Comparison of ENCODE assay signal across 10 cellular contexts in the genomic region with DNA sequence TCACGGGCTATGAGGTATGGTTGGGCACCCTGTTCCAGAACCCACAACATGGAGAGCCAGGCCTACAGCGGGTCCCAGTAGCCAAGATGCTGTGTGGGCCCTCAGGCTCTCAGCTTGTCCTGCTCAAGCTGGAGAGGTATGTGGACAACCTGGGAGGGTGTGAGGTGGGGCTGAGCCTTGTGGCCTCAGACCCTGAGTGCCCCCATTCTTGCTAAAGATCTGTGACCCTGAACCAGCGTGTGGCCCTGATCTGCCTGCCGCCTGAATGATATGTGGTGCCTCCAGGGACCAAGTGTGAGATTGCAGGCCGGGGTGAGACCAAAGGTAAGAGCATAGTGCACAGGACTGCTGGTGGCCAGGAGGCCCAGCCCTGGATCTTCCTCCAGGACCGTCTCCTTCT. TPM values are rescaled to one million over a fixed set of nuclear protein-coding genes. Genes with fewer than 3 reads are reported as not detected.
DNase-seq lines count a peak whose midpoint lies in the region; ATAC-seq, FAIRE-seq and TF ChIP-seq lines count a peak whose summit lies in the region.
"Not testable (repeated sequence)": the region's sequence is repeated elsewhere in the genome, so short reads cannot be mapped to it uniquely, and the experiment has no call there.
"Had no signal": no experiment of that assay in that cellular context is flagged by ENCODE, and none has a peak within 500 bp of the region (broad histone marks: within the 10 kb centered on the region; RNA-seq: fewer than 3 reads in every experiment).

No MANE protein-coding gene starts in this region.

- H3K9me3 ChIP-seq in A549, result not testable (repeated sequence)

- not testable (repeated sequence) for H3K27ac Mint-ChIP-seq in activated T-cell treated with anti-CD3 and anti-CD28 coated beads, Interleukin-2, amount 50 U/mL, for 72 hours; chondrocyte (ENCODE audit: unreplicated experiment); type B pancreatic cell

- H3K27ac ChIP-seq in A549, result not testable (repeated sequence)

- not testable (repeated sequence) for DNase-seq in A549 (ENCODE audit: low read depth in 1 of 2, low spot score in 1 of 2)
- peak; percentile 35 for DNase-seq in activated CD4-positive, alpha-beta T cell treated with anti-CD3 and anti-CD28 coated beads for 48 hours
- DNase-seq in activated T-cell treated with anti-CD3 and anti-CD28 coated beads, Interleukin-2, amount 50 U/mL, for 72 hours, result peak; percentile 0 to 11
- DNase-seq in chondrocyte (ENCODE audit: low spot score), result peak; percentile 94
- peak; percentile 23 for DNase-seq in left ventricle myocardium superior
- DNase-seq in mesenteric fat pad (ENCODE audit: low spot score), result peak; percentile 75
- peak; percentile 54 for DNase-seq in sciatic nerve (ENCODE audit: low spot score)
- peak; percentile 72 for DNase-seq in type B pancreatic cell (ENCODE audit: extremely low spot score, unreplicated experiment)

- peaks cover 12% of the 10 kb centered on the region; the same call in 2 of the 3 replicates for H3K4me1 ChIP-seq in A549

- not testable (repeated sequence) for H3K27me3 Mint-ChIP-seq in activated T-cell treated with anti-CD3 and anti-CD28 coated beads, Interleukin-2, amount 50 U/mL, for 72 hours (ENCODE audit: low read depth); chondrocyte (ENCODE audit: low read depth)
- peaks cover 15% of the 10 kb centered on the region for H3K27me3 Mint-ChIP-seq in type B pancreatic cell

- not testable (repeated sequence) for FAIRE-seq in A549 (lab: Jason Lieb, UNC)

- H3K36me3 Mint-ChIP-seq in activated T-cell treated with anti-CD3 and anti-CD28 coated beads, Interleukin-2, amount 50 U/mL, for 72 hours (ENCODE audit: insufficient read depth in 2 of 2); chondrocyte (ENCODE audit: low read depth); type B pancreatic cell: not testable (repeated sequence)

- intact Hi-C loops in left ventricle myocardium superior (cut with micrococcal nuclease); sciatic nerve (cut with DNase I): not testable (repeated sequence)

- 76% methylated on average over 4 of the region's 6 CpGs for WGBS in A549 (ENCODE audit: missing lambda C conversion rate)

- not testable (repeated sequence) for H3K4me2 ChIP-seq in A549

- peak; percentile 9 to 10; a peak in 1 of 6 replicates for ATAC-seq in A549
- not testable (repeated sequence) for ATAC-seq in activated T-cell treated with anti-CD3 and anti-CD28 coated beads, Interleukin-2, amount 50 U/mL, for 72 hours (replicated peaks in 1 of 2); left ventricle myocardium superior; sciatic nerve

- TF ChIP-seq POLR2A in A549 (IDR thresholded peaks at IDR 0.05; ENCODE audit: low read length), result not testable (repeated sequence)

- not testable (repeated sequence) for TF ChIP-seq EP300 in A549 (IDR thresholded peaks at IDR 0.05)

- not testable (repeated sequence) for TF ChIP-seq CTCF in A549 (IDR thresholded peaks at IDR 0.05); chondrocyte (IDR thresholded peaks at IDR 0.05); type B pancreatic cell (conservative IDR thresholded peaks at IDR 0.05)

- POLR2A ChIA-PET in A549 (lab: Yijun Ruan, JAX), result not testable (repeated sequence)

- TF ChIP-seq RAD21 in A549 (conservative IDR thresholded peaks at IDR 0.05 in 1 of 2, IDR thresholded peaks at IDR 0.05 in 1 of 2), result not testable (repeated sequence)

- CTCF ChIA-PET in A549 (lab: Yijun Ruan, JAX), result not testable (repeated sequence)

- H3K4me3 Mint-ChIP-seq in activated T-cell treated with anti-CD3 and anti-CD28 coated beads, Interleukin-2, amount 50 U/mL, for 72 hours; chondrocyte (ENCODE audit: unreplicated experiment); type B pancreatic cell: not testable (repeated sequence)

- H3K9me3 Mint-ChIP-seq in activated T-cell treated with anti-CD3 and anti-CD28 coated beads, Interleukin-2, amount 50 U/mL, for 72 hours; chondrocyte (ENCODE audit: low read depth); type B pancreatic cell: not testable (repeated sequence)

- H3K4me3 ChIP-seq in A549, result not testable (repeated sequence)

- H3K4me1 Mint-ChIP-seq in activated T-cell treated with anti-CD3 and anti-CD28 coated beads, Interleukin-2, amount 50 U/mL, for 72 hours (ENCODE audit: low read depth); chondrocyte (ENCODE audit: low read depth); type B pancreatic cell (ENCODE audit: unreplicated experiment): not testable (repeated sequence)

RNA-seq across cellular contexts. Expression of a gene that starts 17.4 kb away (rescaled TPM):
- 56.2 TPM in 1 of 2 replicates, not detected in the other for polyA plus RNA-seq in A549 (2011; rRNA removed)
- polyA plus RNA-seq in A549 (2012; cell fraction: cytosol; rRNA removed), result not detected in 2 replicates
- polyA plus RNA-seq in A549 (2012; cell fraction: nucleus; rRNA removed), result not detected in 2 replicates
- 6.5 to 8.5 TPM (median 6.6 TPM) in 3 replicates for polyA plus RNA-seq in A549 (2017; fragmentation: RNase III; extraction: RNeasy Plus Mini Kit Qiagen cat#74134 plus additional on column Dnase treatment)
- polyA minus RNA-seq in A549 (2011; rRNA and poly(A)+ RNA removed), result 38,453 and 40,699 TPM in 2 replicates
- 1,000 to 10,000 TPM; 1,100 to 1,278 TPM for total RNA-seq in activated T-cell treated with anti-CD3 and anti-CD28 coated beads, Interleukin-2, amount 50 U/mL, for 72 hours
- total RNA-seq in chondrocyte, result 1,438 to 1,620 TPM (median 1,579 TPM) in 3 replicates
- total RNA-seq in left ventricle myocardium superior, result 4,234 TPM
- 6,165 TPM for total RNA-seq in mesenteric fat pad
- total RNA-seq in sciatic nerve, result 13,769 TPM
- total RNA-seq in type B pancreatic cell (ENCODE audit: low replicate concordance), result 2,993 and 3,564 TPM in 2 replicates
- polyA plus RNA-seq: fibroblast of lung, IMR-90 had no signal

RNA-seq across cellular contexts. Expression of a gene that starts 36.0 kb away (rescaled TPM):
- 36.8 and 37.0 TPM in 2 replicates for polyA plus RNA-seq in A549 (2011; rRNA removed)
- polyA plus RNA-seq in A549 (2012; cell fraction: cytosol; rRNA removed), result 10.7 and 13.8 TPM in 2 replicates
- 10.4 and 13.8 TPM in 2 replicates for polyA plus RNA-seq in A549 (2012; cell fraction: nucleus; rRNA removed)
- 23.0 to 24.5 TPM (median 23.9 TPM) in 3 replicates for polyA plus RNA-seq in A549 (2017; fragmentation: RNase III; extraction: RNeasy Plus Mini Kit Qiagen cat#74134 plus additional on column Dnase treatment)
- polyA minus RNA-seq in A549 (2011; rRNA and poly(A)+ RNA removed), result 58.3 and 65.1 TPM in 2 replicates
- 10 to 100 TPM; 14.7 to 17.6 TPM for total RNA-seq in activated T-cell treated with anti-CD3 and anti-CD28 coated beads, Interleukin-2, amount 50 U/mL, for 72 hours
- 52.1 to 67.7 TPM (median 58.9 TPM) in 3 replicates for total RNA-seq in chondrocyte
- 12.2 TPM for total RNA-seq in left ventricle myocardium superior
- 25.8 TPM for total RNA-seq in mesenteric fat pad
- 40.4 TPM for total RNA-seq in sciatic nerve
- 39.1 and 97.5 TPM in 2 replicates for total RNA-seq in type B pancreatic cell (ENCODE audit: low replicate concordance)
